In genomic region chr10:22742678-22743077, GRCh38 we compare ENCODE assay signal across 8 cellular contexts.
DNase-seq lines count a peak whose midpoint lies in the region; ATAC-seq lines count a peak whose summit lies in the region.
"Had no signal": no experiment of that assay in that cellular context is flagged by ENCODE, and none has a peak within 500 bp of the region (broad histone marks: within the 10 kb centered on the region; RNA-seq: fewer than 3 reads in every experiment).

No MANE protein-coding gene starts in this region.

- peak; percentile 52 for DNase-seq in KG1 (lab: John Stamatoyannopoulos, UW)
- DNase-seq in pons (ENCODE audit: low spot score): peak; percentile 75
- DNase-seq in NCI-H1417 treated with DMSO at 0.1 percent for 48 hours (lab: John Stamatoyannopoulos, UW): no peak
- no peak for DNase-seq in activated CD8-positive, alpha-beta memory T cell treated with anti-CD3 and anti-CD28 coated beads for 24 hours
- DNase-seq in stimulated activated CD4-positive, alpha-beta T cell treated with anti-CD3 and anti-CD28 coated beads, Interleukin-12 subunit alpha, Interleukin-12 subunit beta, amount 100 ng/mL, for 4 hours: no peak

- ATAC-seq in GM19025 (IDR thresholded peaks at IDR 0.05; ENCODE audit: low read depth, unreplicated experiment) (peak; percentile 91), HG02678 (IDR thresholded peaks at IDR 0.05; ENCODE audit: unreplicated experiment) (peak; percentile 98)
- ATAC-seq: body of pancreas had no signal

Comparison
In these comparisons a context has a peak if more than half of its experiments do, and no peak if none do; other contexts are left out.
1. DNase-seq: peak in KG1 (single experiment) and pons (single experiment); none in NCI-H1417 treated with DMSO at 0.1 percent for 48 hours (single experiment), activated CD8-positive, alpha-beta memory T cell treated with anti-CD3 and anti-CD28 coated beads for 24 hours (single experiment) and stimulated activated CD4-positive, alpha-beta T cell treated with anti-CD3 and anti-CD28 coated beads, Interleukin-12 subunit alpha, Interleukin-12 subunit beta, amount 100 ng/mL, for 4 hours (single experiment).